ENCODE assay signal across 22 cellular contexts in genomic region chr2:65528241-65528574, GRCh38.
A peak's percentile ranks its signal among the peaks of the same experiment; 100 is the strongest.
DNase-seq lines count a peak whose midpoint lies in the region; ATAC-seq and TF ChIP-seq lines count a peak whose summit lies in the region.
"Had no signal": no experiment of that assay in that cellular context is flagged by ENCODE, and none has a peak within 500 bp of the region (broad histone marks: within the 10 kb centered on the region; RNA-seq: fewer than 3 reads in every experiment).

No MANE protein-coding gene starts in this region.

- no peaks in the 10 kb centered on the region for H3K27me3 ChIP-seq in mammary epithelial cell (ENCODE audit: insufficient read depth, low read length)
- no peaks in the 10 kb centered on the region for H3K27me3 ChIP-seq in GM23338 (ENCODE audit: insufficient read depth)
- H3K27me3 ChIP-seq: SJCRH30 had no signal

- in situ Hi-C loops in mammary epithelial cell (cut with MboI; ENCODE audit: low sequenced_read_pairs in 2 of 2), result no loop called here

- H3K79me2 ChIP-seq in mammary epithelial cell (ENCODE audit: insufficient read depth, low read length) (no peaks in the 10 kb centered on the region), GM23338 (replicated peaks; ENCODE audit: insufficient read depth) (no peaks in the 10 kb centered on the region)

- no peaks in the 10 kb centered on the region for H3K9me3 ChIP-seq in mammary epithelial cell (replicated peaks; ENCODE audit: insufficient read depth, low read length)
- H3K9me3 ChIP-seq: SJCRH30 had no signal

- H3K27me3 Mint-ChIP-seq in MCF 10A (ENCODE audit: insufficient read depth, unreplicated experiment) (peaks cover 11% of the 10 kb centered on the region), GM23338 (ENCODE audit: insufficient read depth, low read depth, poor library complexity) (no peaks in the 10 kb centered on the region)
- H3K27me3 Mint-ChIP-seq in activated naive CD4-positive, alpha-beta T cell treated with anti-CD3 and anti-CD28 coated beads, Interleukin-2, amount 10 ng/mL, durations not matched to agents 7 days and 5 days, result peaks cover 36% of the 10 kb centered on the region

- no peak overlapping the region for H3K27ac ChIP-seq in mammary epithelial cell (ENCODE audit: insufficient read depth, low read depth, low read length)
- H3K27ac ChIP-seq in GM23338 (ENCODE audit: low read depth), result no peak overlapping the region
- H3K27ac ChIP-seq: SJCRH30 had no signal

- H3K36me3 ChIP-seq in mammary epithelial cell (ENCODE audit: insufficient read depth, low read length) (no peaks in the 10 kb centered on the region), GM23338 (ENCODE audit: insufficient read depth) (no peaks in the 10 kb centered on the region)
- H3K36me3 ChIP-seq: SJCRH30 had no signal

- 85% methylated on average over 1 of the region's 1 CpG for WGBS in mammary epithelial cell (ENCODE audit: low coverage, missing lambda C conversion rate)

- H3K4me3 Mint-ChIP-seq in MCF 10A (ENCODE audit: unreplicated experiment) (no peak overlapping the region), GM23338 (no peak overlapping the region)
- no peak overlapping the region for H3K4me3 Mint-ChIP-seq in activated naive CD4-positive, alpha-beta T cell treated with anti-CD3 and anti-CD28 coated beads, Interleukin-2, amount 10 ng/mL, durations not matched to agents 7 days and 5 days
- H3K4me3 Mint-ChIP-seq: CD8-positive, alpha-beta memory T cell had no signal

- intact Hi-C loops in mammary epithelial cell (cut with micrococcal nuclease) (no loop called here), MCF 10A (cut with micrococcal nuclease) (no loop called here)

- TF ChIP-seq CTCF in mammary epithelial cell (conservative IDR thresholded peaks at IDR 0.05 in 1 of 2, IDR thresholded peaks at IDR 0.05 in 1 of 2; ENCODE audit: extremely low read depth in 1 of 2, insufficient read depth in 1 of 2, low read depth in 1 of 2, low read length in 2 of 2) (no peak), MCF 10A (IDR thresholded peaks at IDR 0.05; ENCODE audit: unreplicated experiment) (no peak), epithelial cell of esophagus (IDR thresholded peaks at IDR 0.05; ENCODE audit: insufficient read depth, low read depth, low read length, missing control alignments) (no peak), GM23338 (conservative IDR thresholded peaks at IDR 0.05; ENCODE audit: low read depth in 2 of 2) (no peak)

- DNase-seq in mammary epithelial cell (peak; percentile 26), MCF 10A (ENCODE audit: unreplicated experiment) (no peak), epithelial cell of esophagus (ENCODE audit: low read depth) (peak; percentile 48), left lobe of liver (ENCODE audit: low spot score) (no peak), NCI-H2081 treated with DMSO at 0.1 percent for 48 hours (lab: John Stamatoyannopoulos, UW) (no peak), GM23338 (ENCODE audit: low spot score) (no peak)
- no peak for DNase-seq in activated naive CD4-positive, alpha-beta T cell treated with anti-CD3 and anti-CD28 coated beads, Interleukin-2, amount 10 ng/mL, durations not matched to agents 7 days and 5 days
- DNase-seq: 8988T; AML-193; C1 segment of cervical spinal cord; CD8-positive, alpha-beta memory T cell; EL; GF-D8; MM.1S; NCI-H1092; NCI-H1436 treated with DMSO at 0.1 percent for 48 hours; NCI-H1930; NCI-H2227 treated with DMSO at 0.1 percent for 48 hours; NCI-H524 treated with DMSO at 0.1 percent for 48 hours; NCI-H82; SJCRH30 had no signal

- H3K9ac ChIP-seq in mammary epithelial cell (ENCODE audit: insufficient read depth, low read length), result no peak overlapping the region

- H3K4me3 ChIP-seq in mammary epithelial cell (replicated peaks in 1 of 3; ENCODE audit: insufficient read depth in 1 of 3, low read depth in 2 of 3, low read length in 3 of 3) (no peak overlapping the region), epithelial cell of esophagus (ENCODE audit: low read length) (no peak overlapping the region), GM23338 (no peak overlapping the region)
- H3K4me3 ChIP-seq: SJCRH30 had no signal

- H3K36me3 Mint-ChIP-seq in MCF 10A (ENCODE audit: insufficient read depth, unreplicated experiment), result no peaks in the 10 kb centered on the region
- H3K36me3 Mint-ChIP-seq in activated naive CD4-positive, alpha-beta T cell treated with anti-CD3 and anti-CD28 coated beads, Interleukin-2, amount 10 ng/mL, durations not matched to agents 7 days and 5 days, result no peaks in the 10 kb centered on the region
- no peaks in the 10 kb centered on the region for H3K36me3 Mint-ChIP-seq in GM23338 (ENCODE audit: low read depth)

- H2AFZ ChIP-seq in mammary epithelial cell (ENCODE audit: low read depth, low read length), result no peak overlapping the region
- H2AFZ ChIP-seq in GM23338, result no peak overlapping the region

- peak; percentile 13 for ATAC-seq in left lobe of liver
- ATAC-seq in GM18511 (IDR thresholded peaks at IDR 0.05; ENCODE audit: unreplicated experiment), result no peak
- no peak for ATAC-seq in GM23338

- dilution Hi-C loops in mammary epithelial cell (cut with HindIII; ENCODE audit: low sequenced_read_pairs), result no loop called here

- no TSS peak for BruUV-seq in mammary epithelial cell (replicated peaks; lab: Mats Ljungman, UMichigan)
- BruUV-seq in MCF 10A (replicated peaks; lab: Mats Ljungman, UMichigan), result no TSS peak

- H4K20me1 ChIP-seq in mammary epithelial cell (ENCODE audit: insufficient read depth, low read length), result no peaks in the 10 kb centered on the region
- H4K20me1 ChIP-seq in GM23338 (replicated peaks; ENCODE audit: insufficient read depth), result no peaks in the 10 kb centered on the region; the same call in 1 of the 2 replicates

- H3K27ac Mint-ChIP-seq in MCF 10A (ENCODE audit: low read depth, unreplicated experiment) (no peak overlapping the region), GM23338 (no peak overlapping the region)
- H3K27ac Mint-ChIP-seq in activated naive CD4-positive, alpha-beta T cell treated with anti-CD3 and anti-CD28 coated beads, Interleukin-2, amount 10 ng/mL, durations not matched to agents 7 days and 5 days, result no peak overlapping the region
- H3K27ac Mint-ChIP-seq: CD8-positive, alpha-beta memory T cell had no signal

- CTCF ChIA-PET in mammary epithelial cell (lab: Charles Lee; ENCODE audit: low non-redundant PET), result no interaction called here
- CTCF ChIA-PET in MCF 10A (lab: Yijun Ruan, JAX), result no interaction called here
- CTCF ChIA-PET in activated naive CD4-positive, alpha-beta T cell treated with anti-CD3 and anti-CD28 coated beads, Interleukin-2, amount 10 ng/mL, durations not matched to agents 7 days and 5 days (lab: Charles Lee), result no interaction called here

- peaks cover 9% of the 10 kb centered on the region for H3K9me3 Mint-ChIP-seq in MCF 10A (ENCODE audit: unreplicated experiment)
- peaks cover 4% of the 10 kb centered on the region for H3K9me3 Mint-ChIP-seq in activated naive CD4-positive, alpha-beta T cell treated with anti-CD3 and anti-CD28 coated beads, Interleukin-2, amount 10 ng/mL, durations not matched to agents 7 days and 5 days
- H3K9me3 Mint-ChIP-seq in GM23338, result no peaks in the 10 kb centered on the region
- H3K9me3 Mint-ChIP-seq: CD8-positive, alpha-beta memory T cell had no signal

- H3K4me2 ChIP-seq in mammary epithelial cell (ENCODE audit: insufficient read depth, low read depth, low read length) (no peak overlapping the region), GM23338 (no peak overlapping the region)

- POLR2A ChIA-PET in MCF 10A (lab: Yijun Ruan, JAX), result no interaction called here

- H3K4me1 ChIP-seq in mammary epithelial cell (ENCODE audit: insufficient read depth, low read length), result peaks cover 8% of the 10 kb centered on the region
- no peaks in the 10 kb centered on the region for H3K4me1 ChIP-seq in GM23338 (ENCODE audit: insufficient read depth)
- H3K4me1 ChIP-seq: SJCRH30 had no signal

- H3K4me1 Mint-ChIP-seq in MCF 10A (ENCODE audit: insufficient read depth, unreplicated experiment), result peaks cover 7% of the 10 kb centered on the region
- no peaks in the 10 kb centered on the region for H3K4me1 Mint-ChIP-seq in activated naive CD4-positive, alpha-beta T cell treated with anti-CD3 and anti-CD28 coated beads, Interleukin-2, amount 10 ng/mL, durations not matched to agents 7 days and 5 days
- H3K4me1 Mint-ChIP-seq in GM23338, result peaks cover 6% of the 10 kb centered on the region; the same call in 2 of the 3 replicates
- H3K4me1 Mint-ChIP-seq: CD8-positive, alpha-beta memory T cell had no signal

- H3F3A ChIP-seq in GM23338 (replicated peaks; ENCODE audit: low read depth), result no peaks in the 10 kb centered on the region

- H3K9me2 ChIP-seq in GM23338 (ENCODE audit: insufficient read depth), result no peaks in the 10 kb centered on the region

TF ChIP-seq in GM23338, 12 proteins besides CTCF, POLR2A, EP300 and RAD21:
- no peak for TF ChIP-seq JUNB (IDR thresholded peaks at IDR 0.05; ENCODE audit: unreplicated experiment)
- no peak for TF ChIP-seq EZH2 (IDR thresholded peaks at IDR 0.05; ENCODE audit: low read depth, unreplicated experiment)

Comparison
In these comparisons a context has a peak if more than half of its experiments do, and no peak if none do; other contexts are left out.
1. DNase-seq: peak in mammary epithelial cell (single experiment) and epithelial cell of esophagus (single experiment); none in MCF 10A (single experiment), left lobe of liver (single experiment), activated naive CD4-positive, alpha-beta T cell treated with anti-CD3 and anti-CD28 coated beads, Interleukin-2, amount 10 ng/mL, durations not matched to agents 7 days and 5 days (single experiment), NCI-H2081 treated with DMSO at 0.1 percent for 48 hours (single experiment) and GM23338 (single experiment).